In the genomic region with DNA sequence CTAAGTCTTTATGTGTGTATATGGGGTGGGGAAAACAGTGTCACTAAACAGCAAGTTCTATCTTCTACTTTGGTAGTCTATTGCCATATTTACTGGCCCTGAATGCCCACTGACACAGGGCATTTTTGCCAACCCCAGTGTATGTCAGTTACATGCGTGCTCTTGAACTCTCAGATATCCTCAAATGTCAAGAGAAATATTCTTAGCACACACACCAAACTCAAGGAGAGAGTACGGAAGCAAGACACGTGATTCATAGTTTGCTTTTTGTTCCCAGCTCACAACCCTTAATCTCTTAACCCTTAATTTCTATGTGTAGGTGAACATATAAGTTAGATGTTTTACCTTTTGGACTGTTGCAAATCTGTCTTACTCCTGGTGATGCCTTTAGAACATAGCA, we compare ENCODE assay signal across 22 cellular contexts. TPM values are rescaled to one million over a fixed set of nuclear protein-coding genes. Genes with fewer than 3 reads are reported as not detected.
DNase-seq lines count a peak whose midpoint lies in the region; ATAC-seq and TF ChIP-seq lines count a peak whose summit lies in the region.
"Had no signal": no experiment of that assay in that cellular context is flagged by ENCODE, and none has a peak within 500 bp of the region (broad histone marks: within the 10 kb centered on the region; RNA-seq: fewer than 3 reads in every experiment).

No MANE protein-coding gene starts in this region.

- no peak overlapping the region for H3K4me3 ChIP-seq in A673 (ENCODE audit: low read depth, low read length, poor library complexity, severe bottlenecking)
- H3K4me3 ChIP-seq in CD4-positive, CD25-positive, alpha-beta regulatory T cell (ENCODE audit: low read depth, low read length): peak overlapping the region; percentile 38
- no peak overlapping the region for H3K4me3 ChIP-seq in naive thymus-derived CD4-positive, alpha-beta T cell (ENCODE audit: low read length)
- no peak overlapping the region for H3K4me3 ChIP-seq in spleen
- H3K4me3 ChIP-seq: BLaER1 treated with 17β-estradiol and CSF1 and Interleukin-3, amounts not matched to agents 10 nM and 100 nM; lung; SK-N-MC; thoracic aorta had no signal

- peak overlapping the region; percentile 69 to 90 (median 78) for H3K4me3 Mint-ChIP-seq in CD4-positive, CD25-positive, alpha-beta regulatory T cell
- H3K4me3 Mint-ChIP-seq in activated naive CD8-positive, alpha-beta T cell treated with anti-CD3 and anti-CD28 coated beads for 36 hours: no peak overlapping the region
- peak overlapping the region in 8 of 10 donors; percentile 13 to 67 (median 51) for H3K4me3 Mint-ChIP-seq in naive thymus-derived CD4-positive, alpha-beta T cell
- H3K4me3 Mint-ChIP-seq: neural crest cell had no signal

- POLR2A ChIA-PET in A673 (lab: Charles Lee; ENCODE audit: low non-redundant PET): no interaction called here
- POLR2A ChIA-PET in naive thymus-derived CD4-positive, alpha-beta T cell (lab: Charles Lee): no interaction called here

- H3K4me1 ChIP-seq in A673 (ENCODE audit: insufficient read depth, low read length, poor library complexity, severe bottlenecking) (peaks cover 10% of the 10 kb centered on the region), spleen (peaks cover 29 to 100% (median 56%) of the 10 kb centered on the region in 6 donors)
- H3K4me1 ChIP-seq in CD4-positive, CD25-positive, alpha-beta regulatory T cell (ENCODE audit: control insufficient read depth, insufficient read depth, low read length, poor library complexity, severe bottlenecking): peaks cover 50% of the 10 kb centered on the region
- H3K4me1 ChIP-seq in naive thymus-derived CD4-positive, alpha-beta T cell (ENCODE audit: control insufficient read depth in 2 of 2, insufficient read depth in 2 of 2, low read length in 2 of 2): peaks cover 15 to 27% of the 10 kb centered on the region in 2 donors
- H3K4me1 ChIP-seq: BLaER1 treated with 17β-estradiol and CSF1 and Interleukin-3, amounts not matched to agents 10 nM and 100 nM had no signal

- ATAC-seq in CD4-positive, CD25-positive, alpha-beta regulatory T cell (ENCODE audit: low read depth in 2 of 2): no peak
- no peak for ATAC-seq in naive thymus-derived CD4-positive, alpha-beta T cell
- ATAC-seq in HG03045 (IDR thresholded peaks at IDR 0.05; ENCODE audit: unreplicated experiment): no peak
- no peak for ATAC-seq in GM21723 (IDR thresholded peaks at IDR 0.05; ENCODE audit: unreplicated experiment)
- ATAC-seq: PC-3 had no signal

- no peak for TF ChIP-seq POLR2A in spleen (IDR thresholded peaks at IDR 0.05)

- DNase-seq in A673 (ENCODE audit: low spot score): no peak
- no peak for DNase-seq in CD4-positive, CD25-positive, alpha-beta regulatory T cell
- no peak for DNase-seq in activated naive CD8-positive, alpha-beta T cell treated with anti-CD3 and anti-CD28 coated beads for 36 hours
- no peak for DNase-seq in naive thymus-derived CD4-positive, alpha-beta T cell
- DNase-seq in spleen: no peak
- DNase-seq: activated CD8-positive, alpha-beta memory T cell treated with anti-CD3 and anti-CD28 coated beads for 24 hours; activated naive CD4-positive, alpha-beta T cell; caudate nucleus; DMS79 treated with DMSO at 0.1 percent for 48 hours; MM.1S; NCI-H2081 treated with DMSO at 0.1 percent for 48 hours; NCI-H524 treated with DMSO at 0.1 percent for 48 hours; PC-3; right cardiac atrium; stimulated activated CD4-positive, alpha-beta T cell treated with anti-CD3 and anti-CD28 coated beads, Interleukin-1b, Interleukin-23, amount 100 ng/mL, for 48 hours had no signal

- CTCF ChIA-PET in A673 (lab: Charles Lee): no interaction called here
- CTCF ChIA-PET in naive thymus-derived CD4-positive, alpha-beta T cell (lab: Charles Lee): interaction anchor here (1.0 kb wide), 1 partner anchor 52 kb away, joined by 4 read pairs; no protein-coding TSS in a partner anchor

- H3K27me3 Mint-ChIP-seq in CD4-positive, CD25-positive, alpha-beta regulatory T cell: no peaks in the 10 kb centered on the region
- H3K27me3 Mint-ChIP-seq in activated naive CD8-positive, alpha-beta T cell treated with anti-CD3 and anti-CD28 coated beads for 36 hours: no peaks in the 10 kb centered on the region
- H3K27me3 Mint-ChIP-seq in naive thymus-derived CD4-positive, alpha-beta T cell: no peaks in the 10 kb centered on the region

- no peaks in the 10 kb centered on the region for H3K27me3 ChIP-seq in A673 (replicated peaks; ENCODE audit: insufficient read depth, low read depth, low read length, poor library complexity)
- no peaks in the 10 kb centered on the region for H3K27me3 ChIP-seq in CD4-positive, CD25-positive, alpha-beta regulatory T cell (ENCODE audit: control insufficient read depth, insufficient read depth, low read length)
- no peaks in the 10 kb centered on the region for H3K27me3 ChIP-seq in naive thymus-derived CD4-positive, alpha-beta T cell (ENCODE audit: control insufficient read depth in 2 of 2, insufficient read depth in 2 of 2, low read length in 2 of 2)
- no peaks in the 10 kb centered on the region for H3K27me3 ChIP-seq in spleen (replicated peaks in 1 of 7)
- H3K27me3 ChIP-seq: BLaER1 treated with 17β-estradiol and CSF1 and Interleukin-3, amounts not matched to agents 10 nM and 100 nM had no signal

- no TSS peak for BruUV-seq in A673 (replicated peaks; lab: Mats Ljungman, UMichigan)

- TF ChIP-seq CTCF in A673 (conservative IDR thresholded peaks at IDR 0.05; ENCODE audit: low read depth, low read length) (no peak), spleen (IDR thresholded peaks at IDR 0.05 in 8 of 11, conservative IDR thresholded peaks at IDR 0.05 in 3 of 11) (no peak)

- H3K9me3 ChIP-seq in A673 (ENCODE audit: low read depth, low read length, poor library complexity, severe bottlenecking) (no peaks in the 10 kb centered on the region), spleen (no peaks in the 10 kb centered on the region)
- H3K9me3 ChIP-seq in CD4-positive, CD25-positive, alpha-beta regulatory T cell (ENCODE audit: control insufficient read depth in 2 of 2, low read length in 2 of 2): no peaks in the 10 kb centered on the region
- no peaks in the 10 kb centered on the region for H3K9me3 ChIP-seq in naive thymus-derived CD4-positive, alpha-beta T cell (ENCODE audit: control insufficient read depth in 2 of 3, low read length in 3 of 3)
- H3K9me3 ChIP-seq: thoracic aorta had no signal

- peaks cover 42 to 85% (median 72%) of the 10 kb centered on the region in 4 donors for H3K4me1 Mint-ChIP-seq in CD4-positive, CD25-positive, alpha-beta regulatory T cell
- peaks cover 56% of the 10 kb centered on the region for H3K4me1 Mint-ChIP-seq in activated naive CD8-positive, alpha-beta T cell treated with anti-CD3 and anti-CD28 coated beads for 36 hours
- H3K4me1 Mint-ChIP-seq in naive thymus-derived CD4-positive, alpha-beta T cell: peaks cover 39 to 95% (median 81%) of the 10 kb centered on the region in 7 donors

- H3K36me3 Mint-ChIP-seq in CD4-positive, CD25-positive, alpha-beta regulatory T cell: peaks cover 22% of the 10 kb centered on the region
- H3K36me3 Mint-ChIP-seq in activated naive CD8-positive, alpha-beta T cell treated with anti-CD3 and anti-CD28 coated beads for 36 hours: peaks cover 39% of the 10 kb centered on the region
- H3K36me3 Mint-ChIP-seq in naive thymus-derived CD4-positive, alpha-beta T cell: peaks cover 5 to 25% (median 17%) of the 10 kb centered on the region in 5 donors

- intact Hi-C loops in A673 (cut with micrococcal nuclease; ENCODE audit: unreplicated experiment) (no loop called here), spleen (cut with DNase I; ENCODE audit: low total_unique reads) (no loop called here)
- intact Hi-C loops in naive thymus-derived CD4-positive, alpha-beta T cell (cut with micrococcal nuclease): loop anchor here in 1 of 2 donors (2.0 to 5.0 kb wide), 2 partner anchors 13 to 35 kb away; no protein-coding TSS in a partner anchor

- H3K27ac Mint-ChIP-seq in CD4-positive, CD25-positive, alpha-beta regulatory T cell: peak overlapping the region; percentile 58 to 82 (median 70)
- peak overlapping the region; percentile 42 for H3K27ac Mint-ChIP-seq in activated naive CD8-positive, alpha-beta T cell treated with anti-CD3 and anti-CD28 coated beads for 36 hours
- H3K27ac Mint-ChIP-seq in naive thymus-derived CD4-positive, alpha-beta T cell: peak overlapping the region in 8 of 9 donors; percentile 9 to 76 (median 64)

- WGBS in spleen, 5 donors: 62 to 82% (median 76%) methylated on average over 3 of the region's 3 CpGs

- H3K36me3 ChIP-seq in A673 (ENCODE audit: insufficient read depth, low read length, poor library complexity, severe bottlenecking) (peaks cover 69% of the 10 kb centered on the region), spleen (peaks cover 0 to 49% (median 21%) of the 10 kb centered on the region in 6 donors)
- peaks cover 42% of the 10 kb centered on the region for H3K36me3 ChIP-seq in CD4-positive, CD25-positive, alpha-beta regulatory T cell (ENCODE audit: control insufficient read depth, insufficient read depth, low read length)
- H3K36me3 ChIP-seq in naive thymus-derived CD4-positive, alpha-beta T cell (ENCODE audit: control insufficient read depth in 2 of 3, insufficient read depth in 3 of 3, low read length in 3 of 3): peaks cover 0 to 8% (median 5%) of the 10 kb centered on the region in 3 experiments
- H3K36me3 ChIP-seq: thoracic aorta had no signal

- H3K9me3 Mint-ChIP-seq in CD4-positive, CD25-positive, alpha-beta regulatory T cell: no peaks in the 10 kb centered on the region
- H3K9me3 Mint-ChIP-seq in activated naive CD8-positive, alpha-beta T cell treated with anti-CD3 and anti-CD28 coated beads for 36 hours: no peaks in the 10 kb centered on the region
- H3K9me3 Mint-ChIP-seq in naive thymus-derived CD4-positive, alpha-beta T cell: no peaks in the 10 kb centered on the region
- H3K9me3 Mint-ChIP-seq: neural crest cell had no signal

- peak overlapping the region; percentile 21 for H3K27ac ChIP-seq in A673 (ENCODE audit: low read depth, low read length, poor library complexity, severe bottlenecking)
- H3K27ac ChIP-seq in CD4-positive, CD25-positive, alpha-beta regulatory T cell (ENCODE audit: insufficient read depth, low read length, poor library complexity, severe bottlenecking): peak overlapping the region; percentile 70
- H3K27ac ChIP-seq in naive thymus-derived CD4-positive, alpha-beta T cell (ENCODE audit: low read depth, low read length): no peak overlapping the region
- peak overlapping the region in 4 of 8 donors; percentile 10 to 47 (median 22) for H3K27ac ChIP-seq in spleen
- H3K27ac ChIP-seq: BLaER1 treated with 17β-estradiol and CSF1 and Interleukin-3, amounts not matched to agents 10 nM and 100 nM; SK-N-MC; thoracic aorta had no signal

RNA-seq across cellular contexts. Expression of a gene that starts 39.3 kb away (rescaled TPM):
- 75.7 and 75.8 TPM in 2 replicates for total RNA-seq in A673 (2021)
- total RNA-seq in CD4-positive, CD25-positive, alpha-beta regulatory T cell: 218 TPM
- 10 to 100 TPM; 46.6 to 64.4 (median 56.8) TPM for polyA plus RNA-seq in CD4-positive, CD25-positive, alpha-beta regulatory T cell
- 10 to 100 TPM; 32.1 to 33.1 TPM for total RNA-seq in activated naive CD8-positive, alpha-beta T cell treated with anti-CD3 and anti-CD28 coated beads for 36 hours
- total RNA-seq in naive thymus-derived CD4-positive, alpha-beta T cell: 100 to 1,000 TPM in 4 of 5 experiments, 10 to 100 TPM in 1; 46.0 to 156 (median 117) TPM
- polyA plus RNA-seq in naive thymus-derived CD4-positive, alpha-beta T cell: 10 to 100 TPM; 50.0 to 63.3 TPM
- total RNA-seq in spleen: 10 to 100 TPM; 52.8 to 69.2 (median 57.5) TPM
- polyA plus RNA-seq in spleen: 10 to 100 TPM; 16.0 to 21.4 (median 19.1) TPM
